ENCODE assay signal across 28 cellular contexts in genomic region chr5:82298668-82299067, GRCh38.
"Had no signal": no experiment of that assay in that cellular context is flagged by ENCODE, and none has a peak within 500 bp of the region (broad histone marks: within the 10 kb centered on the region; RNA-seq: fewer than 3 reads in every experiment).

No MANE protein-coding gene starts in this region.

- H3K27me3 ChIP-seq: brain microvascular endothelial cell, esophagus squamous epithelium, gastrocnemius medialis, pancreas, right atrium auricular region, stomach, thyroid gland, upper lobe of left lung, vagina had no signal

- H3K9me3 ChIP-seq: esophagus squamous epithelium, gastrocnemius medialis, pancreas, prostate gland, right atrium auricular region, stomach, thyroid gland, upper lobe of left lung, vagina had no signal

- ATAC-seq: activated T-helper 17 cell treated with anti-CD3 and anti-CD28 coated beads, Interleukin-2, amount 50 U/mL, for 72 hours; gastrocnemius medialis; pancreas; stimulated activated naive B cell treated with anti-CD40 and anti-IgM and Interleukin-4, amounts not matched to agents 10 μg/mL and 1 μg/mL and 100 μg/mL, for 72 hours; WTC11 had no signal

- DNase-seq: activated CD4-positive, alpha-beta memory T cell treated with anti-CD3 and anti-CD28 coated beads, Interleukin-2, amount 10 ng/mL, durations not matched to agents 7 days and 5 days; activated CD4-positive, alpha-beta T cell treated with anti-CD3 and anti-CD28 coated beads for 1 hour; activated CD4-positive, alpha-beta T cell treated with anti-CD3 and anti-CD28 coated beads, Interleukin-2, amount 10 ng/mL, durations not matched to agents 7 days and 5 days; activated CD8-positive, alpha-beta memory T cell treated with anti-CD3 and anti-CD28 coated beads, Interleukin-2, amount 50 U/mL, for 48 hours; activated gamma-delta T cell treated with Interleukin-2 at 50 U/mL for 16 hours; activated naive CD4-positive, alpha-beta T cell treated with anti-CD3 and anti-CD28 coated beads, Interleukin-2, amount 50 U/mL, for 16 hours; activated T-cell treated with anti-CD3 and anti-CD28 coated beads, Interleukin-2, amount 50 U/mL, for 24 hours; amniotic stem cell; brain microvascular endothelial cell; endodermal cell; esophagus squamous epithelium; gastrocnemius medialis; glutamatergic neuron; naive B cell; nephron progenitor cell; pancreas; stimulated activated CD4-positive, alpha-beta T cell treated with anti-CD3 and anti-CD28 coated beads, Interleukin-15, amount 100 ng/mL, for 24 hours; stimulated activated CD4-positive, alpha-beta T cell treated with anti-CD3 and anti-CD28 coated beads, Interleukin-2, amount 100 ng/mL, for 24 hours; stimulated activated naive B cell treated with anti-CD40 and anti-IgM and Interleukin-4, amounts not matched to agents 10 μg/mL and 1 μg/mL and 100 μg/mL, for 72 hours; stomach; T1000; thyroid gland; upper lobe of left lung had no signal

- H3K36me3 ChIP-seq: brain microvascular endothelial cell, esophagus squamous epithelium, gastrocnemius medialis, pancreas, prostate gland, right atrium auricular region, stomach, thyroid gland, upper lobe of left lung, vagina had no signal

- H3K4me1 ChIP-seq: esophagus squamous epithelium, gastrocnemius medialis, pancreas, prostate gland, right atrium auricular region, stomach, thyroid gland, upper lobe of left lung, vagina had no signal

- H3K27ac ChIP-seq: brain microvascular endothelial cell, esophagus squamous epithelium, gastrocnemius medialis, pancreas, prostate gland, right atrium auricular region, stomach, thyroid gland, upper lobe of left lung, vagina had no signal

- H3K4me3 ChIP-seq: esophagus squamous epithelium, gastrocnemius medialis, pancreas, prostate gland, right atrium auricular region, stomach, thyroid gland, upper lobe of left lung, vagina had no signal
